Comparison of ENCODE assay signal across 6 cellular contexts in the genomic region with DNA sequence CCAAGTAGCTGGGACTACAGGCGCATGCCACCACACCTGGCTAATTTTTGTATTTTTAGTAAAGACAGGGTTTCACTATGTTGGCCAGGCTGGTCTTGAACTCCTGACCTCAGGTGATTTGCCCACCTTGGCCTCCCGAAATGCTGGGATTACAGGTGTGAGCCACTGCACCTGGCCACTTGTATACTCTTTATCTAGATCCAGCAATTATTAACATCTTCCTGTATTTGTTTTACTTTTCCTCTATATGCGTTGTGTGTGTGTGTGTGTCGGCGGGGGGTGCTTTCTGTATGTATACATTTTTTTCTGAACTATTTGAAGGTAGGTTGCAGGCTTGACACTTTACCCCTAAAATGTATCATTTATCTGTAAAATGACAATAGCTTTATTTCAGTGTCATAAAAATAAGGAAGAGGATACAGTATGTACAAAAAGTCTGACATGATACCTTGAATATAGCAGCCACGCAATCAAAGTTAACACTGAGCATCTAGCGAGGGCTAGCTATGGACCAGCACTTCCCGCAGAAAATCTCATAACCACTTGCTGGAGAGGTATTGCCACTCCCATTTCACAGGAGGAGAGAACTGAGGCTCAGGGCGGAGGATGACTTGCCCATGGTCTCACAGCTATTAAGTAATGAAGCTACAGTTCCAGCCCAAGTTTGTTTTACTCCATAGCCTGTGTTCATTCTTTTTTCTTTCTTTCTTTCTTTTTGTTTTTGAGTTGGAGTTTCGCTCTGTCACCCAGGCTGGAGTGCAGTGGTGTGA.
"Had no signal": no experiment of that assay in that cellular context is flagged by ENCODE, and none has a peak within 500 bp of the region (broad histone marks: within the 10 kb centered on the region; RNA-seq: fewer than 3 reads in every experiment).

No MANE protein-coding gene starts in this region.

- DNase-seq: IMR-90, KBM-7, KG1 had no signal

- ATAC-seq: K562 had no signal

- H3K27ac ChIP-seq: HL-60 had no signal

- H3K4me3 ChIP-seq: K562 had no signal

- FAIRE-seq: HTR-8/SVneo, K562 had no signal
